In genomic region chr17:17751996-17752821, GRCh38 we compare ENCODE assay signal across 8 cellular contexts.
DNase-seq lines count a peak whose midpoint lies in the region; ATAC-seq and TF ChIP-seq lines count a peak whose summit lies in the region.

No MANE protein-coding gene starts in this region.

- H3K36me3 ChIP-seq in OCI-LY1 (ENCODE audit: insufficient read depth, low read length) = no peaks in the 10 kb centered on the region; the same call in 1 of the 2 replicates
- H3K36me3 ChIP-seq in mucosa of descending colon (ENCODE audit: low read depth) = no peaks in the 10 kb centered on the region

- ATAC-seq in CD4-positive, alpha-beta T cell (ENCODE audit: poor library complexity) = peak; percentile 82
- ATAC-seq in GM19452 (IDR thresholded peaks at IDR 0.05; ENCODE audit: unreplicated experiment) (peak; percentile 73), HG03571 (IDR thresholded peaks at IDR 0.05; ENCODE audit: unreplicated experiment) (peak; percentile 62), mucosa of descending colon (peak; percentile 97)

- POLR2A ChIA-PET in CD4-positive, alpha-beta T cell (lab: Charles Lee) = interaction anchor here (0.8 to 2.8 kb wide), 2 partner anchors 12 to 70 kb away, joined by 4 to 21 read pairs; no protein-coding TSS in a partner anchor

- H3K4me1 ChIP-seq in OCI-LY1 (ENCODE audit: insufficient read depth, low read length, severe bottlenecking) = peaks cover 83% of the 10 kb centered on the region
- H3K4me1 ChIP-seq in mucosa of descending colon (ENCODE audit: low read depth) = peaks cover 18% of the 10 kb centered on the region

- peak overlapping the region; percentile 90 for H3K27ac ChIP-seq in CD4-positive, alpha-beta T cell (ENCODE audit: low read depth, low read length)
- peak overlapping the region; percentile 100 for H3K27ac ChIP-seq in OCI-LY1 (ENCODE audit: low read depth, low read length, poor library complexity, severe bottlenecking)

- CTCF ChIA-PET in CD4-positive, alpha-beta T cell (lab: Charles Lee) = no interaction called here

- H3K9me2 ChIP-seq in OCI-LY1 (ENCODE audit: low read depth, low read length) = no peaks in the 10 kb centered on the region

- peaks cover 81% of the 10 kb centered on the region for H3K4me1 Mint-ChIP-seq in CD4-positive, alpha-beta T cell (ENCODE audit: low read depth)

- H2AFZ ChIP-seq in OCI-LY1 (ENCODE audit: low read length) = no peak overlapping the region

- peak overlapping the region; percentile 95 for H3K27ac Mint-ChIP-seq in CD4-positive, alpha-beta T cell

- no peaks in the 10 kb centered on the region for H4K20me1 ChIP-seq in OCI-LY1 (ENCODE audit: insufficient read depth, low read length)

- no peaks in the 10 kb centered on the region for H3K9me3 ChIP-seq in CD4-positive, alpha-beta T cell (ENCODE audit: control insufficient read depth, low read length)
- H3K9me3 ChIP-seq in OCI-LY1 (ENCODE audit: low read length) (no peaks in the 10 kb centered on the region), mucosa of descending colon (no peaks in the 10 kb centered on the region)

- H3K4me3 Mint-ChIP-seq in CD4-positive, alpha-beta T cell = peak overlapping the region; percentile 67

- no peaks in the 10 kb centered on the region for H3K27me3 ChIP-seq in CD4-positive, alpha-beta T cell (ENCODE audit: control insufficient read depth, insufficient read depth, low read length)
- H3K27me3 ChIP-seq in OCI-LY1 (ENCODE audit: insufficient read depth, low read length) = no peaks in the 10 kb centered on the region; the same call in 1 of the 2 replicates

- H3K4me3 ChIP-seq in OCI-LY1 (ENCODE audit: low read depth, low read length, poor library complexity, severe bottlenecking) = peak overlapping the region; percentile 84
- peak overlapping the region; percentile 64 for H3K4me3 ChIP-seq in epithelial cell of esophagus (ENCODE audit: low read length)
- peak overlapping the region; percentile 14 for H3K4me3 ChIP-seq in mucosa of descending colon

- no peaks in the 10 kb centered on the region for H3K9me3 Mint-ChIP-seq in CD4-positive, alpha-beta T cell

- peak; percentile 94 to 98 (median 96) for DNase-seq in CD4-positive, alpha-beta T cell
- DNase-seq in activated T-cell treated with anti-CD3 and anti-CD28 coated beads for 4 hours = peak; percentile 97
- peak; percentile 96 for DNase-seq in epithelial cell of esophagus (ENCODE audit: low read depth)
- peak; percentile 97 to 99 (median 98) for DNase-seq in mucosa of descending colon
- DNase-seq in stimulated activated CD8-positive, alpha-beta memory T cell treated with anti-CD3 and anti-CD28 coated beads, Interleukin-2, amount 100 ng/mL, for 48 hours (ENCODE audit: low read depth in 2 of 2) = peak; percentile 96 to 97

- H3K4me2 ChIP-seq in OCI-LY1 (ENCODE audit: low read length) = peak overlapping the region; percentile 99

- TF ChIP-seq CTCF in CD4-positive, alpha-beta T cell (IDR thresholded peaks at IDR 0.05) = peak; percentile 58
- TF ChIP-seq CTCF in OCI-LY1 (IDR thresholded peaks at IDR 0.05; ENCODE audit: low read length) (peak; percentile 46), epithelial cell of esophagus (IDR thresholded peaks at IDR 0.05; ENCODE audit: insufficient read depth, low read depth, low read length, missing control alignments) (no peak), mucosa of descending colon (IDR thresholded peaks at IDR 0.05) (no peak)

- H3K9ac ChIP-seq in OCI-LY1 (ENCODE audit: low read length) = peak overlapping the region; percentile 95

- no peaks in the 10 kb centered on the region for H3K36me3 Mint-ChIP-seq in CD4-positive, alpha-beta T cell (ENCODE audit: low read depth)

- H3K27me3 Mint-ChIP-seq in CD4-positive, alpha-beta T cell = no peaks in the 10 kb centered on the region

- H3F3A ChIP-seq in OCI-LY1 (ENCODE audit: insufficient read depth, low read length) = no peaks in the 10 kb centered on the region

- intact Hi-C loops in CD4-positive, alpha-beta T cell (cut with DNase I, micrococcal nuclease) = loop anchor here (1.0 to 10.0 kb wide), 7 partner anchors 14 to 283 kb away; partner anchors contain the start of genes ATPAF2 (in 1 of the 2), DRC3 (in 1 of the 2), GID4 (in 1 of the 2) and PEMT (in 1 of the 2)
- intact Hi-C loops in mucosa of descending colon (cut with DNase I, micrococcal nuclease) = no loop called here

- H3K79me2 ChIP-seq in OCI-LY1 (ENCODE audit: insufficient read depth, low read length) = no peaks in the 10 kb centered on the region

Comparison
In these comparisons a context has a peak if more than half of its experiments do, and no peak if none do; other contexts are left out.
1. Peak in every context shown above with its lines: DNase-seq, ATAC-seq, H3K4me3 ChIP-seq and H3K27ac ChIP-seq.
2. CTCF ChIP-seq: peak in CD4-positive, alpha-beta T cell (single experiment) and OCI-LY1 (single experiment); none in epithelial cell of esophagus (single experiment) and mucosa of descending colon (single experiment).
3. H3K4me3 ChIP-seq: peak in every context shown above with its lines; median percentile 84 in OCI-LY1; 64 in epithelial cell of esophagus; 14 in mucosa of descending colon.
4. intact Hi-C loops: an anchor here in CD4-positive, alpha-beta T cell (1.0 to 10.0 kb wide); none called in mucosa of descending colon.